7 cellular contexts compared by ENCODE assay signal in the genomic region with DNA sequence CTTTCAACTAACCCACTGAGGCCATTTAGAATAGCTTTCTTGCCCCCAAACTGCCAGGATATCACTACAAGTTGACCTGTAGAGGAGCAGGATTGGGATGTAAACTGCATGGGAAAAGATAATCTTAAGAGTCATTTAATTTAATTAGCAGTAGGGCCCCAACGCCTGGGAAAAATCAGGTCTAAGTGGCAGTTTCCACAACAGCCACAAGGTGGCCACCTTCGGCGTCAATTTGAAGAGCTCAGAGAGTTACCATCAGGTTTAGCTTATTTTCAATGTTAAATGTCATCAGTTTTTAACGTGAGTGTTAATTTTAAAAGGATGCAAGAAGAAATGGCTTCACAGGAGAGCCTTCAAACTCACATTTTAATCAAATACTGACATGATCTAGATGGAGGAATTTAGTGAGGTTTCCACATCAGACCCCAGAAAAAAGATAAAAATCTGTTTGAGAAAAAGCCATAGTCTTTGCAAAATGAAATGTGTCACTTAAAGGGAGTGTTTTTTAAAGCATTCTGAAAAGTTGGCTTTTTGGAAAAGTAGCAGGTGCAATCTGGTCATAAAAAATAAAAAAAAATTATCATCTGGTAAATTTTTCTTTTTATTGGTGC.
DNase-seq lines count a peak whose midpoint lies in the region; ATAC-seq and TF ChIP-seq lines count a peak whose summit lies in the region.

No MANE protein-coding gene starts in this region.

- no peak overlapping the region for H3K4me2 ChIP-seq in GM23248 (ENCODE audit: unreplicated experiment)

- H3K4me1 ChIP-seq in GM23248 (ENCODE audit: insufficient read depth) (no peaks in the 10 kb centered on the region), lung (ENCODE audit: control insufficient read depth in 2 of 2, insufficient read depth in 2 of 2, low read length in 2 of 2) (no peaks in the 10 kb centered on the region)

- no peaks in the 10 kb centered on the region for H3K79me2 ChIP-seq in GM23248 (ENCODE audit: insufficient read depth)

- no peaks in the 10 kb centered on the region for H3K36me3 Mint-ChIP-seq in chondrocyte (ENCODE audit: low read depth)

- no peaks in the 10 kb centered on the region for H3F3A ChIP-seq in GM23248 (ENCODE audit: insufficient read depth)

- no peaks in the 10 kb centered on the region for H3K9me2 ChIP-seq in GM23248 (ENCODE audit: insufficient read depth)

- TF ChIP-seq CTCF in chondrocyte (IDR thresholded peaks at IDR 0.05) (peak; percentile 95), lung (IDR thresholded peaks at IDR 0.05; ENCODE audit: control extremely low read depth, extremely low read depth) (peak; percentile 72)

- H3K27me3 Mint-ChIP-seq in chondrocyte (ENCODE audit: low read depth), result no peaks in the 10 kb centered on the region

- H4K20me1 ChIP-seq in GM23248 (ENCODE audit: insufficient read depth), result no peaks in the 10 kb centered on the region

- in situ Hi-C loops in GM23248 (cut with MboI), result loop anchor here (25.0 kb wide), 1 partner anchor 687 kb away; a partner anchor contains a TSS

- DNase-seq in GM04504 (ENCODE audit: low read depth) (peak; percentile 14), GM23248 (peak; percentile 67), NCI-H1105 (lab: John Stamatoyannopoulos, UW) (peak; percentile 42), chondrocyte (ENCODE audit: low spot score) (no peak), lung (ENCODE audit: low spot score) (peak; percentile 39)
- DNase-seq in activated CD4-positive, alpha-beta T cell treated with anti-CD3 and anti-CD28 coated beads for 1 hour, result peak; percentile 25
- peak; percentile 29 for DNase-seq in stimulated activated CD8-positive, alpha-beta memory T cell treated with anti-CD3 and anti-CD28 coated beads, Interleukin-7, amount 100 ng/mL, for 24 hours (ENCODE audit: low read depth)

- H3K36me3 ChIP-seq in GM23248 (ENCODE audit: low read depth) (no peaks in the 10 kb centered on the region), lung (ENCODE audit: control insufficient read depth in 2 of 2, insufficient read depth in 2 of 2, low read length in 2 of 2) (no peaks in the 10 kb centered on the region)

- H2AFZ ChIP-seq in GM23248, result no peak overlapping the region

- H3K9me3 Mint-ChIP-seq in chondrocyte (ENCODE audit: low read depth), result no peaks in the 10 kb centered on the region

- no peaks in the 10 kb centered on the region for H3K27me3 ChIP-seq in GM23248 (replicated peaks; ENCODE audit: insufficient read depth)
- H3K27me3 ChIP-seq in lung (ENCODE audit: control insufficient read depth, insufficient read depth), result no peaks in the 10 kb centered on the region

- H3K9ac ChIP-seq in GM23248, result no peak overlapping the region

- H3K27ac ChIP-seq in GM23248 (no peak overlapping the region), lung (ENCODE audit: low read depth in 1 of 2, low read length in 1 of 2) (no peak overlapping the region)

- no peaks in the 10 kb centered on the region for H3K4me1 Mint-ChIP-seq in chondrocyte (ENCODE audit: low read depth)

- no peak for ATAC-seq in lung (ENCODE audit: insufficient read depth, low FRiP score)

- 0 to 1% methylated on average over 4 of the region's 4 CpGs for WGBS in GM23248 (ENCODE audit: low coverage in 1 of 2, low lambda C conversion rate in 2 of 2, missing lambda C conversion rate in 2 of 2), 2 experiments
- WGBS in lung, 2 donors, result 1 to 2% methylated on average over 4 of the region's 4 CpGs

- no peak overlapping the region for H3K4me3 Mint-ChIP-seq in chondrocyte (ENCODE audit: unreplicated experiment)

- no peak overlapping the region for H3K4me3 ChIP-seq in GM23248
- no peak overlapping the region for H3K4me3 ChIP-seq in lung

- H3K9me3 ChIP-seq in GM23248 (ENCODE audit: low read depth) (no peaks in the 10 kb centered on the region), lung (ENCODE audit: control insufficient read depth in 2 of 2, insufficient read depth in 1 of 2, low read length in 1 of 2) (no peaks in the 10 kb centered on the region)

- no peak overlapping the region for H3K27ac Mint-ChIP-seq in chondrocyte (ENCODE audit: unreplicated experiment)
